Comparison of ENCODE assay signal across 8 cellular contexts in the genomic region with DNA sequence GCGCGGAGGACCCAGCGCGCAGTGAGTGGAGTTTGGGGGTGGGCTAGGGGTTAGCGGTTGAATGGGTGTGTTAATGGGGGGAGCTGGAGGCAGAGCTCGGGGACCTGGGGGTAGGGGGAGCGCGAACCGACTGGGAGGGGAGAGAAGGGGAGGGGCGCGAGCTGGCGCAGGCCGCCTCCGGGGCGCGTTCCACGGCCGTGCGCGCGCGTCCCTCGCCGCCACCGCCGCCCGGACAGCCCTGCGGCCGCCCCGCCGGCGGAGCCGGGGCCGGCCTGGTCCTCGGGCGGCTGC. TPM values are rescaled to one million over a fixed set of nuclear protein-coding genes. Genes with fewer than 3 reads are reported as not detected.
DNase-seq lines count a peak whose midpoint lies in the region; ATAC-seq and TF ChIP-seq lines count a peak whose summit lies in the region.

Gene ADGRL2, plus strand, starts transcription at position 194 of the 291 bp plus-strand sequence. CDS start 36,051 bp downstream, outside the sequence.

- peak within 1 kb of the TSS; percentile 99 for H3K27ac Mint-ChIP-seq in neural crest cell (ENCODE audit: unreplicated experiment)
- no peak within 1 kb of the TSS for H3K27ac Mint-ChIP-seq in T-cell

- ATAC-seq in esophagus mucosa (peak; percentile 40), HG03469 (IDR thresholded peaks at IDR 0.05; ENCODE audit: unreplicated experiment) (no peak), T-cell (replicated peaks in 1 of 4) (no peak)

- H3K9me3 Mint-ChIP-seq in neural crest cell = no peaks in the 10 kb centered on the region
- no peaks in the 10 kb centered on the region for H3K9me3 Mint-ChIP-seq in T-cell

- no peak for DNase-seq in GM12865 (ENCODE audit: low read depth)
- peak; percentile 63 for DNase-seq in NT2/D1 (ENCODE audit: low read depth, low spot score)
- peak; percentile 56 for DNase-seq in neural crest cell (ENCODE audit: low read depth, low spot score)
- DNase-seq in COLO829 (ENCODE audit: low spot score) = no peak
- DNase-seq in T-cell = no peak
- DNase-seq in dedifferentiated amniotic fluid mesenchymal stem cell (ENCODE audit: extremely low spot score) = no peak

- H3K36me3 Mint-ChIP-seq in neural crest cell (ENCODE audit: low read depth) (no peaks in the 10 kb centered on the region), T-cell (no peaks in the 10 kb centered on the region)

- no peaks in the 10 kb centered on the region for H3K9me3 ChIP-seq in NT2/D1 (ENCODE audit: insufficient read depth, low read length)

- no peaks in the 10 kb centered on the region for H3K27me3 Mint-ChIP-seq in neural crest cell (ENCODE audit: low read depth)
- peaks cover 35 to 38% of the 10 kb centered on the region in 2 donors for H3K27me3 Mint-ChIP-seq in T-cell

- CTCF ChIA-PET in T-cell (lab: Charles Lee) = no interaction called here

- H3K4me3 Mint-ChIP-seq in neural crest cell = peak within 1 kb of the TSS; percentile 97
- H3K4me3 Mint-ChIP-seq in T-cell = peak within 1 kb of the TSS in 1 of 3 donors; percentile 50

- H3K4me3 ChIP-seq in GM12865 (ENCODE audit: low read depth, low read length) (peak within 1 kb of the TSS; percentile 64), NT2/D1 (ENCODE audit: insufficient read length, low read depth) (peak within 1 kb of the TSS; percentile 96)

- TF ChIP-seq CTCF in GM12865 (IDR thresholded peaks at IDR 0.05; ENCODE audit: insufficient read depth, low read depth, low read length, missing control alignments) = no peak
- no peak for TF ChIP-seq CTCF in neural crest cell (conservative IDR thresholded peaks at IDR 0.05)

- H3K4me1 ChIP-seq in NT2/D1 (ENCODE audit: insufficient read depth, insufficient read length) = peaks cover 2% of the 10 kb centered on the region

- H3K4me1 Mint-ChIP-seq in neural crest cell (peaks cover 35% of the 10 kb centered on the region), T-cell (peaks cover 4 to 5% (median 4%) of the 10 kb centered on the region in 3 donors)

- H3K36me3 ChIP-seq in NT2/D1 (ENCODE audit: insufficient read depth, insufficient read length, low read length) = no peaks in the 10 kb centered on the region

- POLR2A ChIA-PET in T-cell (lab: Charles Lee) = no interaction called here

- peak within 1 kb of the TSS; percentile 99 for H3K9ac ChIP-seq in NT2/D1 (ENCODE audit: insufficient read length, low read depth)

- no peaks in the 10 kb centered on the region for H3K27me3 ChIP-seq in NT2/D1 (ENCODE audit: insufficient read depth, insufficient read length)

RNA-seq across cellular contexts. Expression of gene ADGRL2, which starts in this region (rescaled TPM):
- total RNA-seq in esophagus mucosa = 40.5 TPM
- total RNA-seq in neural crest cell = 168 and 170 TPM in 2 replicates
- under 1 TPM in 3 of 5 donors, not detected in 2; 0.20 to 0.70 (median 0.55) TPM for total RNA-seq in T-cell

Comparison
In these comparisons a context has a peak if more than half of its experiments do, and no peak if none do; other contexts are left out.
1. RNA of gene ADGRL2 (total RNA-seq): 168 to 170 TPM in neural crest cell and 40.5 TPM in esophagus mucosa (single experiment); 0.20 to 0.70 TPM in T-cell; every median in the first group is over 10 times any median in the second.
2. DNase-seq: peak in NT2/D1 (single experiment) and neural crest cell (single experiment); none in GM12865 (single experiment), COLO829 (single experiment), T-cell (0 of 34) and dedifferentiated amniotic fluid mesenchymal stem cell (single experiment).